Comparison of ENCODE assay signal across 25 cellular contexts in the genomic region with DNA sequence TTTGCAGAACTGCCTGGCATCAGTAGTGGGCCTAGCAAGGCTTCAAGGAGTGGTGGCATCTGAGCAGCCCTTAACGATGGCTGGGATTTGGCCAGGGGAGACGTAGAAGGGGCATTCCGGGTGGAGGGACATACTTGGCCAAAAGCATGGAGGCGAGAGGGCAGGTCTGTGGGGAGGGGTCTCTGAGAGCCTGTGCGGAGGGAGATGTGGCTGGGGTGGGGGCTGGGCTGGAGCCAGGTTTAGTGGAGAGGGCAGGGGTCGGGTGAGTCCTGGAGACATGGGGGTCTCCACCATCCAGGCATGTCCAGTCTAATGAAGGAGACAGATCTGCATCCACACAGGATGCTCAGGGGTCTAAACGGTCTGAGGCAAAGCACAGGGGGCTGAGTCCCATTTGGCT. TPM values are rescaled to one million over a fixed set of nuclear protein-coding genes. Genes with fewer than 3 reads are reported as not detected.
"Had no signal": no experiment of that assay in that cellular context is flagged by ENCODE, and none has a peak within 500 bp of the region (broad histone marks: within the 10 kb centered on the region; RNA-seq: fewer than 3 reads in every experiment).

No MANE protein-coding gene starts in this region.

- H3K4me1 ChIP-seq: pancreas, prostate gland, right atrium auricular region had no signal

- H3K36me3 ChIP-seq: esophagus squamous epithelium, neutrophil, pancreas, prostate gland, right atrium auricular region, sigmoid colon, thoracic aorta, tibial nerve, upper lobe of left lung had no signal

- H3K4me3 Mint-ChIP-seq: immature natural killer cell; memory B cell; natural killer cell; stimulated activated naive B cell treated with anti-CD40 and anti-IgM and Interleukin-4, amounts not matched to agents 10 μg/mL and 1 μg/mL and 100 μg/mL, for 72 hours; stimulated activated naive CD8-positive, alpha-beta T cell treated with anti-CD3 and anti-CD28 coated beads, Interleukin-15, Interleukin-2, amounts not matched to agents 100 ng/mL and 50 ng/mL, for 24 hours had no signal

- ATAC-seq: left ventricle myocardium superior; natural killer cell; pancreas; stimulated activated naive B cell treated with anti-CD40 and anti-IgM and Interleukin-4, amounts not matched to agents 10 μg/mL and 1 μg/mL and 100 μg/mL, for 72 hours had no signal

- H3K9me3 ChIP-seq: esophagus squamous epithelium, neutrophil, pancreas, prostate gland, right atrium auricular region, sigmoid colon, thoracic aorta, tibial nerve, upper lobe of left lung had no signal

- H3K4me3 ChIP-seq: coronary artery, esophagus squamous epithelium, lung, pancreas, prostate gland, right atrium auricular region, sigmoid colon, thoracic aorta, tibial nerve, upper lobe of left lung had no signal

- DNase-seq: dermis blood vessel endothelial cell; effector memory CD4-positive, alpha-beta T cell; erythroblast; esophagus squamous epithelium; hypothalamus; immature natural killer cell; islet precursor cell; natural killer cell; pancreas; sigmoid colon; stimulated activated CD4-positive, alpha-beta T cell treated with anti-CD3 and anti-CD28 coated beads, Interleukin-4, amount 100 ng/mL, for 4 hours; stimulated activated naive B cell treated with anti-CD40 and anti-IgM and Interleukin-4, amounts not matched to agents 10 μg/mL and 1 μg/mL and 100 μg/mL, for 72 hours; upper lobe of left lung had no signal

- H3K27ac Mint-ChIP-seq: memory B cell; natural killer cell; stimulated activated naive B cell treated with anti-CD40 and anti-IgM and Interleukin-4, amounts not matched to agents 10 μg/mL and 1 μg/mL and 100 μg/mL, for 72 hours; stimulated activated naive CD8-positive, alpha-beta T cell treated with anti-CD3 and anti-CD28 coated beads, Interleukin-15, Interleukin-2, amounts not matched to agents 100 ng/mL and 50 ng/mL, for 24 hours had no signal

- H3K36me3 Mint-ChIP-seq: immature natural killer cell, memory B cell, natural killer cell had no signal

- FAIRE-seq: frontal cortex, pancreas, urothelium cell line had no signal

- H3K9me3 Mint-ChIP-seq: memory B cell; natural killer cell; stimulated activated naive CD8-positive, alpha-beta T cell treated with anti-CD3 and anti-CD28 coated beads, Interleukin-15, Interleukin-2, amounts not matched to agents 100 ng/mL and 50 ng/mL, for 24 hours had no signal

- H3K27ac ChIP-seq: coronary artery, esophagus squamous epithelium, neutrophil, pancreas, prostate gland, right atrium auricular region, sigmoid colon, thoracic aorta, tibial nerve, upper lobe of left lung had no signal

RNA-seq across cellular contexts. Expression of a gene that starts 34.4 kb away (rescaled TPM):
- total RNA-seq: dermis blood vessel endothelial cell had no signal
